22 cellular contexts compared by ENCODE assay signal in genomic region chr15:60044636-60045273, GRCh38. TPM values are rescaled to one million over a fixed set of nuclear protein-coding genes. Genes with fewer than 3 reads are reported as not detected.
DNase-seq lines count a peak whose midpoint lies in the region; ATAC-seq, FAIRE-seq and TF ChIP-seq lines count a peak whose summit lies in the region.
"Had no signal": no experiment of that assay in that cellular context is flagged by ENCODE, and none has a peak within 500 bp of the region (broad histone marks: within the 10 kb centered on the region; RNA-seq: fewer than 3 reads in every experiment).

No MANE protein-coding gene starts in this region.

- H3K9me3 Mint-ChIP-seq in activated CD4-positive, alpha-beta T cell treated with anti-CD3 and anti-CD28 coated beads for 36 hours (ENCODE audit: low read depth), result peaks cover 5% of the 10 kb centered on the region
- peaks cover 12% of the 10 kb centered on the region for H3K9me3 Mint-ChIP-seq in WTC11

- TF ChIP-seq RAD21 in H1 (IDR thresholded peaks at IDR 0.05 in 1 of 2, conservative IDR thresholded peaks at IDR 0.05 in 1 of 2; ENCODE audit: low read depth in 2 of 2, low read length in 2 of 2), result no peak

- no peak overlapping the region for H2AFZ ChIP-seq in H1 (ENCODE audit: low read length)

- peaks cover 8% of the 10 kb centered on the region for H3K27me3 Mint-ChIP-seq in activated CD4-positive, alpha-beta T cell treated with anti-CD3 and anti-CD28 coated beads for 36 hours
- no peaks in the 10 kb centered on the region for H3K27me3 Mint-ChIP-seq in WTC11 (ENCODE audit: low read depth)

- H3K36me3 ChIP-seq in HUES6 (ENCODE audit: control insufficient read depth, insufficient read depth, low read length) (no peaks in the 10 kb centered on the region), H1 (ENCODE audit: control insufficient read depth in 2 of 4, insufficient read depth in 4 of 4, low read length in 3 of 4) (no peaks in the 10 kb centered on the region)
- H3K36me3 ChIP-seq: lower lobe of right lung, vagina had no signal

- no peak overlapping the region for H2BK20ac ChIP-seq in H1 (ENCODE audit: low read length)

- H3K27ac ChIP-seq in HUES6 (ENCODE audit: low read depth, low read length) (peak overlapping the region; percentile 12; the same call in 1 of the 2 replicates), H1 (ENCODE audit: low read depth, low read length) (no peak overlapping the region)
- H3K27ac ChIP-seq: lower lobe of right lung, vagina had no signal

- H3K4me3 Mint-ChIP-seq in activated CD4-positive, alpha-beta T cell treated with anti-CD3 and anti-CD28 coated beads for 36 hours, result peak overlapping the region; percentile 30
- no peak overlapping the region for H3K4me3 Mint-ChIP-seq in WTC11
- H3K4me3 Mint-ChIP-seq: activated B cell treated with CpG ODN at 0.5 μM for 24 hours, endodermal cell had no signal

- H3K18ac ChIP-seq in H1 (ENCODE audit: extremely low read depth, low read length), result peak overlapping the region; percentile 5; the same call in 1 of the 2 replicates

- no peak for TF ChIP-seq POLR2A in H1 (IDR thresholded peaks at IDR 0.05; ENCODE audit: control extremely low read depth in 1 of 2, low read depth in 2 of 2, low read length in 2 of 2)

- H3K27ac Mint-ChIP-seq in activated CD4-positive, alpha-beta T cell treated with anti-CD3 and anti-CD28 coated beads for 36 hours, result peak overlapping the region; percentile 68
- H3K27ac Mint-ChIP-seq in WTC11, result no peak overlapping the region; the same call in 1 of the 2 replicates
- H3K27ac Mint-ChIP-seq: activated B cell treated with CpG ODN at 0.5 μM for 24 hours, endodermal cell had no signal

- H4K20me1 ChIP-seq in H1 (replicated peaks in 1 of 2; ENCODE audit: control insufficient read depth in 1 of 2, insufficient read depth in 2 of 2, low read length in 2 of 2), result no peaks in the 10 kb centered on the region

- H3K14ac ChIP-seq in H1 (ENCODE audit: insufficient read length), result no peak overlapping the region

- peak; percentile 95 for ATAC-seq in activated CD4-positive, alpha-beta T cell treated with anti-CD3 and anti-CD28 coated beads for 36 hours
- ATAC-seq in WTC11, result peak; percentile 39
- ATAC-seq in HG03521 (IDR thresholded peaks at IDR 0.05; ENCODE audit: unreplicated experiment), result no peak
- ATAC-seq in GM21576 (IDR thresholded peaks at IDR 0.05; ENCODE audit: unreplicated experiment), result no peak
- ATAC-seq: lower lobe of right lung had no signal

- no peaks in the 10 kb centered on the region for H3K79me1 ChIP-seq in H1 (ENCODE audit: low read depth, low read length)

- H2BK12ac ChIP-seq in H1 (ENCODE audit: low read depth, low read length), result no peak overlapping the region

- no peaks in the 10 kb centered on the region for H3K79me2 ChIP-seq in H1 (ENCODE audit: control insufficient read depth in 1 of 2, insufficient read depth in 2 of 2, low read length in 2 of 2)

- H4K5ac ChIP-seq in H1 (ENCODE audit: insufficient read length, low read depth, low read length), result no peak overlapping the region

- DNase-seq in activated CD4-positive, alpha-beta T cell treated with anti-CD3 and anti-CD28 coated beads for 36 hours, result peak; percentile 52
- no peak for DNase-seq in activated CD4-positive, alpha-beta T cell treated with anti-CD3 and anti-CD28 coated beads, Interleukin-2, amount 50 U/mL, for 4 hours
- no peak for DNase-seq in WTC11 (ENCODE audit: low spot score)
- DNase-seq in H1 (ENCODE audit: low read depth in 1 of 2, low spot score in 2 of 2), result no peak
- DNase-seq in Ammon's horn (ENCODE audit: low spot score), result no peak
- DNase-seq: activated B cell treated with CpG ODN at 0.5 μM for 24 hours, caudate nucleus, foreskin fibroblast, lower lobe of right lung, NCI-H1436, NCI-H510A had no signal

- H2BK120ac ChIP-seq in H1 (replicated peaks; ENCODE audit: low read depth, low read length), result no peak overlapping the region

- POLR2A ChIA-PET in activated CD4-positive, alpha-beta T cell treated with anti-CD3 and anti-CD28 coated beads for 36 hours (lab: Charles Lee), result interaction anchor here (0.5 to 0.9 kb wide), 3 partner anchors 32 to 77 kb away, joined by 3 to 4 read pairs (median 3); no protein-coding TSS in a partner anchor
- POLR2A ChIA-PET in WTC11 (lab: Charles Lee) (no interaction called here), H1 (lab: Charles Lee; ENCODE audit: partially characterized antibody) (interaction anchor here (1.2 to 1.5 kb wide), 2 partner anchors 11 to 34 kb away, joined by 3 to 4 read pairs; no protein-coding TSS in a partner anchor)

- H3K27me3 ChIP-seq in HUES6 (ENCODE audit: control insufficient read depth, insufficient read depth, low read length) (no peaks in the 10 kb centered on the region), H1 (replicated peaks in 1 of 4; ENCODE audit: control insufficient read depth in 3 of 4, extremely low read depth in 1 of 4, insufficient read depth in 3 of 4, low read length in 3 of 4) (no peaks in the 10 kb centered on the region)
- H3K27me3 ChIP-seq: vagina had no signal

- no peak overlapping the region for H4K91ac ChIP-seq in H1 (replicated peaks; ENCODE audit: insufficient read length, low read length)

- peak overlapping the region; percentile 35 for H3K9ac ChIP-seq in HUES6 (ENCODE audit: low read length)
- H3K9ac ChIP-seq in H1 (replicated peaks in 1 of 4; ENCODE audit: extremely low read depth in 1 of 4, low read depth in 3 of 4, low read length in 3 of 4), result no peak overlapping the region

- 0 out of 2 replicates have a peak, but pooled peaks cover 4% of the 10 kb centered on the region for H3K9me3 ChIP-seq in HUES6 (ENCODE audit: control insufficient read depth, insufficient read depth, low read depth, low read length)
- H3K9me3 ChIP-seq in H1 (ENCODE audit: insufficient read depth in 2 of 2, low read depth in 1 of 2, low read length in 1 of 2), result peaks cover 1 to 2% of the 10 kb centered on the region in 2 experiments; a peak in 2 of 4 replicates
- H3K9me3 ChIP-seq: vagina had no signal

- no peak overlapping the region for H3K56ac ChIP-seq in H1 (replicated peaks; ENCODE audit: insufficient read length, low read depth, low read length)

- CTCF ChIA-PET in activated CD4-positive, alpha-beta T cell treated with anti-CD3 and anti-CD28 coated beads for 36 hours (lab: Charles Lee), result interaction anchor here (0.9 to 1.4 kb wide), 3 partner anchors 9 to 125 kb away, joined by 3 to 4 read pairs (median 3); no protein-coding TSS in a partner anchor
- CTCF ChIA-PET in WTC11 (lab: Charles Lee) (interaction anchor here (0.9 to 1.6 kb wide), 5 partner anchors 11 to 127 kb away, joined by 3 to 7 read pairs (median 4); partner anchors contain the start of gene FOXB1), H1 (lab: Charles Lee; ENCODE audit: partially characterized antibody) (interaction anchor here (0.9 to 2.2 kb wide), 5 partner anchors 12 to 280 kb away, joined by 3 to 9 read pairs (median 4); no protein-coding TSS in a partner anchor)

- H3K4me3 ChIP-seq in HUES6 (ENCODE audit: low read depth, low read length), result no peak overlapping the region
- no peak overlapping the region for H3K4me3 ChIP-seq in H1 (ENCODE audit: extremely low read depth in 1 of 4, insufficient read depth in 2 of 4, low read depth in 3 of 4, low read length in 4 of 4)
- H3K4me3 ChIP-seq: lower lobe of right lung, vagina had no signal

- peak overlapping the region; percentile 15; the same call in 1 of the 2 replicates for H2BK5ac ChIP-seq in H1 (ENCODE audit: low read depth, low read length)

- H3K4me1 ChIP-seq in HUES6 (ENCODE audit: control insufficient read depth, insufficient read depth, low read length), result peaks cover 39% of the 10 kb centered on the region
- H3K4me1 ChIP-seq in H1 (replicated peaks in 1 of 4; ENCODE audit: control insufficient read depth in 3 of 4, insufficient read depth in 4 of 4, low read length in 3 of 4), result peaks cover 0 to 8% (median 0%) of the 10 kb centered on the region in 4 experiments; a peak in 3 of 7 replicates
- H3K4me1 ChIP-seq: lower lobe of right lung, vagina had no signal

- FAIRE-seq in H1 (lab: Jason Lieb, UNC), result no peak
- FAIRE-seq: RCC 7860 had no signal

- TF ChIP-seq CTCF in WTC11 (IDR thresholded peaks at IDR 0.05) (no peak), H1 (IDR thresholded peaks at IDR 0.05; ENCODE audit: control extremely low read depth in 1 of 3, insufficient read depth in 1 of 3, low read depth in 1 of 3, low read length in 3 of 3) (no peak)

- H3K4me2 ChIP-seq in H1 (ENCODE audit: insufficient read depth in 1 of 2, low read depth in 2 of 2, low read length in 2 of 2), result no peak overlapping the region

- no peak overlapping the region for H3K4ac ChIP-seq in H1 (replicated peaks; ENCODE audit: insufficient read length, low read depth, low read length)

- 54% methylated on average over 5 of the region's 5 CpGs; no CpG with 5 or more reads in 1 of the 2 experiments for WGBS in H1 (ENCODE audit: extremely low coverage in 1 of 2, insufficient coverage in 1 of 2, insufficient read length in 1 of 2, insufficient replicate concordance in 2 of 2, low coverage in 1 of 2, low lambda C conversion rate in 2 of 2, missing lambda C conversion rate in 1 of 2), 2 experiments

- no peak overlapping the region for H2BK15ac ChIP-seq in H1 (ENCODE audit: low read length)

- peaks cover 18% of the 10 kb centered on the region for H3K4me1 Mint-ChIP-seq in activated CD4-positive, alpha-beta T cell treated with anti-CD3 and anti-CD28 coated beads for 36 hours
- H3K4me1 Mint-ChIP-seq in WTC11, result peaks cover 57% of the 10 kb centered on the region
- H3K4me1 Mint-ChIP-seq: activated B cell treated with CpG ODN at 0.5 μM for 24 hours had no signal

- no peaks in the 10 kb centered on the region for H3K23me2 ChIP-seq in H1 (ENCODE audit: low read depth, low read length)

- no peak for TF ChIP-seq EP300 in H1 (IDR thresholded peaks at IDR 0.05; ENCODE audit: borderline replicate concordance in 1 of 2, low read depth in 2 of 2, low read length in 2 of 2)

- no peak overlapping the region for H4K8ac ChIP-seq in H1 (ENCODE audit: extremely low read depth, insufficient read depth, low read length)

- H2AK5ac ChIP-seq in H1 (ENCODE audit: low read depth, low read length), result no peak overlapping the region

- peaks cover 2% of the 10 kb centered on the region for H3K36me3 Mint-ChIP-seq in activated CD4-positive, alpha-beta T cell treated with anti-CD3 and anti-CD28 coated beads for 36 hours (ENCODE audit: low read depth)
- H3K36me3 Mint-ChIP-seq in WTC11, result peaks cover 6% of the 10 kb centered on the region

- intact Hi-C loops in activated CD4-positive, alpha-beta T cell treated with anti-CD3 and anti-CD28 coated beads for 36 hours (cut with DNase I, micrococcal nuclease), result loop anchor here in 1 of 2 experiments (1.0 to 5.0 kb wide), 2 partner anchors 37 to 125 kb away; no protein-coding TSS in a partner anchor

- H3K23ac ChIP-seq in H1 (ENCODE audit: insufficient read length), result no peak overlapping the region

RNA-seq across cellular contexts. Expression of gene FOXB1, which starts 40.6 kb away (rescaled TPM):
- under 1 TPM; 0.53 to 0.56 TPM for total RNA-seq in activated CD4-positive, alpha-beta T cell treated with anti-CD3 and anti-CD28 coated beads for 36 hours
- 10.8 to 15.0 TPM (median 13.7 TPM) in 3 replicates for total RNA-seq in WTC11 (2021)
- total RNA-seq in H1 (2021; fragmentation: NEBNext Ultra II Directional; extraction: Animal tissue kit (Norgen Biotek cat#: 25700)), result 1.5 and 2.1 TPM in 2 replicates
- polyA plus RNA-seq in H1 (2011; rRNA removed), result 0.92 and 2.7 TPM in 2 replicates
- polyA plus RNA-seq in H1 (2011; cell fraction: cytosol; rRNA removed), result 1.1 TPM
- 1.4 TPM for polyA plus RNA-seq in H1 (2011; cell fraction: nucleus; rRNA removed)
- polyA plus RNA-seq in H1 (2012, experiment 1 of 2), result 0.98 to 1.2 TPM (median 1.0 TPM) in 4 replicates
- polyA plus RNA-seq in H1 (2012, experiment 2 of 2), result 0.89 TPM
- polyA plus RNA-seq in H1 (2013, experiment 1 of 2), result 2.1 TPM
- polyA plus RNA-seq in H1 (2013, experiment 2 of 2), result 1.8 TPM
- polyA minus RNA-seq in H1 (2011; rRNA and poly(A)+ RNA removed), result 0.05 and 0.41 TPM in 2 replicates
- 0.95 TPM for polyA minus RNA-seq in H1 (2011; cell fraction: cytosol; rRNA and poly(A)+ RNA removed)
- polyA minus RNA-seq in H1 (2011; cell fraction: nucleus; rRNA and poly(A)+ RNA removed), result 1.6 TPM
- total RNA-seq: A172, activated B cell treated with CpG ODN at 0.5 μM for 24 hours, G401, HT-29, lower lobe of right lung, renal cortical epithelial cell, vagina had no signal
- polyA plus RNA-seq: neural cell had no signal

Comparison
In these comparisons a context has a peak if more than half of its experiments do, and no peak if none do; other contexts are left out.
1. ATAC-seq: peak in activated CD4-positive, alpha-beta T cell treated with anti-CD3 and anti-CD28 coated beads for 36 hours (single experiment) and WTC11 (single experiment); none in HG03521 (single experiment) and GM21576 (single experiment).